In genomic region chr19:30565680-30566079, GRCh38 we compare ENCODE assay signal across 13 cellular contexts.
"Had no signal": no experiment of that assay in that cellular context is flagged by ENCODE, and none has a peak within 500 bp of the region (broad histone marks: within the 10 kb centered on the region; RNA-seq: fewer than 3 reads in every experiment).

No MANE protein-coding gene starts in this region.

- H3K4me3 ChIP-seq: esophagus squamous epithelium, psoas muscle, right lobe of liver, thyroid gland had no signal

- DNase-seq: activated CD4-positive, alpha-beta memory T cell treated with anti-CD3 and anti-CD28 coated beads for 36 hours; activated CD4-positive, alpha-beta T cell treated with anti-CD3 and anti-CD28 coated beads for 36 hours; activated CD8-positive, alpha-beta memory T cell treated with anti-CD3 and anti-CD28 coated beads, Interleukin-2, amount 10 ng/mL, durations not matched to agents 7 days and 5 days; activated naive CD4-positive, alpha-beta T cell treated with anti-CD3 and anti-CD28 coated beads, Interleukin-2, amount 10 ng/mL, durations not matched to agents 7 days and 5 days; activated T-cell treated with anti-CD3 and anti-CD28 coated beads, Interleukin-2, amount 50 U/mL, for 1 hour; esophagus squamous epithelium; glutamatergic neuron; hypothalamus; kidney; psoas muscle; right lobe of liver; stimulated activated naive CD8-positive, alpha-beta T cell treated with anti-CD3 and anti-CD28 coated beads, Interleukin-15, amount 100 ng/mL, for 72 hours; thyroid gland had no signal

- ATAC-seq: activated CD4-positive, alpha-beta T cell treated with anti-CD3 and anti-CD28 coated beads for 36 hours; activated CD8-positive, alpha-beta memory T cell treated with anti-CD3 and anti-CD28 coated beads, Interleukin-2, amount 10 ng/mL, durations not matched to agents 7 days and 5 days; psoas muscle; stimulated activated naive CD8-positive, alpha-beta T cell treated with anti-CD3 and anti-CD28 coated beads, Interleukin-15, amount 100 ng/mL, for 72 hours had no signal

- H3K9me3 ChIP-seq: esophagus squamous epithelium, psoas muscle, right lobe of liver, thyroid gland had no signal

- H3K27me3 ChIP-seq: esophagus squamous epithelium, right lobe of liver, thyroid gland had no signal

- H3K27ac ChIP-seq: esophagus squamous epithelium, psoas muscle, right lobe of liver, thyroid gland had no signal

- H3K4me1 ChIP-seq: esophagus squamous epithelium, psoas muscle, right lobe of liver, thyroid gland had no signal

- H3K36me3 ChIP-seq: esophagus squamous epithelium, right lobe of liver, thyroid gland had no signal
